Comparison of ENCODE assay signal across 33 cellular contexts in genomic region chr7:155211761-155212160, GRCh38.
"Had no signal": no experiment of that assay in that cellular context is flagged by ENCODE, and none has a peak within 500 bp of the region (broad histone marks: within the 10 kb centered on the region; RNA-seq: fewer than 3 reads in every experiment).

No MANE protein-coding gene starts in this region.

- DNase-seq: activated CD4-positive, alpha-beta memory T cell treated with anti-CD3 and anti-CD28 coated beads for 36 hours; activated CD4-positive, alpha-beta T cell treated with anti-CD3 and anti-CD28 coated beads, Interleukin-2, amount 10 ng/mL, durations not matched to agents 24 days and 14 days; activated CD8-positive, alpha-beta memory T cell treated with anti-CD3 and anti-CD28 coated beads, Interleukin-2, amount 50 U/mL, for 4 hours; activated naive CD8-positive, alpha-beta T cell treated with anti-CD3 and anti-CD28 coated beads, Interleukin-2, amount 50 U/mL, for 24 hours; activated T-cell treated with anti-CD3 and anti-CD28 coated beads, Interleukin-2, amount 50 U/mL, for 1 hour; amygdala; effector memory CD8-positive, alpha-beta T cell; erythroblast; hypothalamus; kidney glomerular epithelial cell; left ventricle myocardium inferior; mucosa of descending colon; psoas muscle; sigmoid colon; small intestine; stimulated activated CD4-positive, alpha-beta T cell treated with anti-CD3 and anti-CD28 coated beads, Interleukin-15, amount 100 ng/mL, for 24 hours; stimulated activated CD4-positive, alpha-beta T cell treated with anti-CD3 and anti-CD28 coated beads, Interleukin-2, amount 100 ng/mL, for 24 hours; stimulated activated naive B cell treated with anti-CD40 and anti-IgM and Interleukin-4, amounts not matched to agents 10 μg/mL and 1 μg/mL and 100 μg/mL, for 72 hours; stomach; T-helper 1 cell; thyroid gland; upper lobe of right lung had no signal

- H3K9me3 ChIP-seq: gastroesophageal sphincter, heart left ventricle, left ventricle myocardium inferior, mucosa of descending colon, pancreas, psoas muscle, sigmoid colon, stomach, thyroid gland, upper lobe of right lung had no signal

- H3K36me3 Mint-ChIP-seq: activated naive CD4-positive, alpha-beta T cell treated with anti-CD3 and anti-CD28 coated beads, Interleukin-2, amount 50 U/mL, for 24 hours had no signal

- H3K9me3 Mint-ChIP-seq: activated naive CD4-positive, alpha-beta T cell treated with anti-CD3 and anti-CD28 coated beads, Interleukin-2, amount 50 U/mL, for 24 hours; nephron had no signal

- ATAC-seq: activated CD4-positive, CD25-positive, alpha-beta regulatory T cell treated with anti-CD3 and anti-CD28 coated beads, Interleukin-2, amount 50 U/mL, for 24 hours; activated naive CD8-positive, alpha-beta T cell treated with anti-CD3 and anti-CD28 coated beads, Interleukin-2, amount 50 U/mL, for 24 hours; effector memory CD8-positive, alpha-beta T cell; gastroesophageal sphincter; heart left ventricle; mucosa of descending colon; pancreas; psoas muscle; stimulated activated naive B cell treated with anti-CD40 and anti-IgM and Interleukin-4, amounts not matched to agents 10 μg/mL and 1 μg/mL and 100 μg/mL, for 72 hours; upper lobe of right lung had no signal

- H3K4me3 Mint-ChIP-seq: activated CD4-positive, alpha-beta memory T cell treated with anti-CD3 and anti-CD28 coated beads for 36 hours; activated CD4-positive, alpha-beta T cell treated with anti-CD3 and anti-CD28 coated beads, Interleukin-2, amount 10 ng/mL, durations not matched to agents 24 days and 14 days; activated naive CD4-positive, alpha-beta T cell treated with anti-CD3 and anti-CD28 coated beads, Interleukin-2, amount 50 U/mL, for 24 hours; activated naive CD8-positive, alpha-beta T cell treated with anti-CD3 and anti-CD28 coated beads, Interleukin-2, amount 50 U/mL, for 24 hours; effector memory CD8-positive, alpha-beta T cell; stimulated activated naive B cell treated with anti-CD40 and anti-IgM and Interleukin-4, amounts not matched to agents 10 μg/mL and 1 μg/mL and 100 μg/mL, for 72 hours had no signal

- FAIRE-seq: bronchial epithelial cell, pancreas, small intestine, TTC549 had no signal

- H3K36me3 ChIP-seq: gastroesophageal sphincter, heart left ventricle, left ventricle myocardium inferior, pancreas, sigmoid colon, stomach, thyroid gland, upper lobe of right lung had no signal

- H3K4me3 ChIP-seq: coronary artery, gastroesophageal sphincter, heart left ventricle, left ventricle myocardium inferior, lung, mucosa of descending colon, pancreas, psoas muscle, sigmoid colon, stomach, thyroid gland, upper lobe of right lung had no signal

- H3K27ac ChIP-seq: coronary artery, gastroesophageal sphincter, heart left ventricle, left ventricle myocardium inferior, pancreas, psoas muscle, sigmoid colon, stomach, thyroid gland, upper lobe of right lung, VCaP had no signal

- H3K27ac Mint-ChIP-seq: activated CD4-positive, alpha-beta memory T cell treated with anti-CD3 and anti-CD28 coated beads for 36 hours; activated CD4-positive, alpha-beta T cell treated with anti-CD3 and anti-CD28 coated beads, Interleukin-2, amount 10 ng/mL, durations not matched to agents 24 days and 14 days; activated naive CD4-positive, alpha-beta T cell treated with anti-CD3 and anti-CD28 coated beads, Interleukin-2, amount 50 U/mL, for 24 hours; activated naive CD8-positive, alpha-beta T cell treated with anti-CD3 and anti-CD28 coated beads, Interleukin-2, amount 50 U/mL, for 24 hours; effector memory CD8-positive, alpha-beta T cell; stimulated activated naive B cell treated with anti-CD40 and anti-IgM and Interleukin-4, amounts not matched to agents 10 μg/mL and 1 μg/mL and 100 μg/mL, for 72 hours had no signal

- H3K4me1 ChIP-seq: psoas muscle, upper lobe of right lung had no signal

- H3K27me3 ChIP-seq: pancreas, thyroid gland had no signal
